In the genomic region with DNA sequence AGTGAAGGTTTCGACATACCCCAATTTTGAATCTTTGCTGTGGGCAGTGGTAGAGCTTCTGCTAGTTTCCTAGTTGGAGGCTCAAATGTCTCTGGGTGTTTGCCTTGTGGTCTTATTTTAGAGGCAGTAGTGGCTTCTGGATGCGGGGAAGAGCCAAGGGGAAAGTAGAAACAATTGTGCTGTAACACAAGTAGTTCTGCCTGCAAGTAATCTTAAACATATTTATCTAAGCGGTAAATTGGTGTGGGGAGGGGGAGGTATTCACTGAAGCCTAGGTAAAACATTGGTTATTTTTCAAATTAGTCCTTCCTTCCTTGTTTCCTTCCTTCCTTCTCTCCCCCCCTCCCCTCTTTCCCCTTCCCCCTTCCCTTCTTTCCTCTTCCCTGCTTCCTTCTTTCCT, we compare ENCODE assay signal across 13 cellular contexts. TPM values are rescaled to one million over a fixed set of nuclear protein-coding genes. Genes with fewer than 3 reads are reported as not detected.
DNase-seq lines count a peak whose midpoint lies in the region; ATAC-seq and TF ChIP-seq lines count a peak whose summit lies in the region.
"Had no signal": no experiment of that assay in that cellular context is flagged by ENCODE, and none has a peak within 500 bp of the region (broad histone marks: within the 10 kb centered on the region; RNA-seq: fewer than 3 reads in every experiment).

A gene with protein sequence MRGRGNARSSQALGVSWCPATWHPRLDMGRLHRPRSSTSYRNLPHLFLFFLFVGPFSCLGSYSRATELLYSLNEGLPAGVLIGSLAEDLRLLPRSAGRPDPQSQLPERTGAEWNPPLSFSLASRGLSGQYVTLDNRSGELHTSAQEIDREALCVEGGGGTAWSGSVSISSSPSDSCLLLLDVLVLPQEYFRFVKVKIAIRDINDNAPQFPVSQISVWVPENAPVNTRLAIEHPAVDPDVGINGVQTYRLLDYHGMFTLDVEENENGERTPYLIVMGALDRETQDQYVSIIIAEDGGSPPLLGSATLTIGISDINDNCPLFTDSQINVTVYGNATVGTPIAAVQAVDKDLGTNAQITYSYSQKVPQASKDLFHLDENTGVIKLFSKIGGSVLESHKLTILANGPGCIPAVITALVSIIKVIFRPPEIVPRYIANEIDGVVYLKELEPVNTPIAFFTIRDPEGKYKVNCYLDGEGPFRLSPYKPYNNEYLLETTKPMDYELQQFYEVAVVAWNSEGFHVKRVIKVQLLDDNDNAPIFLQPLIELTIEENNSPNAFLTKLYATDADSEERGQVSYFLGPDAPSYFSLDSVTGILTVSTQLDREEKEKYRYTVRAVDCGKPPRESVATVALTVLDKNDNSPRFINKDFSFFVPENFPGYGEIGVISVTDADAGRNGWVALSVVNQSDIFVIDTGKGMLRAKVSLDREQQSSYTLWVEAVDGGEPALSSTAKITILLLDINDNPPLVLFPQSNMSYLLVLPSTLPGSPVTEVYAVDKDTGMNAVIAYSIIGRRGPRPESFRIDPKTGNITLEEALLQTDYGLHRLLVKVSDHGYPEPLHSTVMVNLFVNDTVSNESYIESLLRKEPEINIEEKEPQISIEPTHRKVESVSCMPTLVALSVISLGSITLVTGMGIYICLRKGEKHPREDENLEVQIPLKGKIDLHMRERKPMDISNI (minus strand): TSS at position 101 of the 400 bp plus-strand sequence. CDS start 691 bp downstream, outside the sequence.

- H3K27me3 ChIP-seq in SK-N-SH (ENCODE audit: insufficient read depth) (peaks cover 17% of the 10 kb centered on the region; the same call in 1 of the 2 replicates), esophagus squamous epithelium (peaks cover 0 to 34% (median 0%) of the 10 kb centered on the region in 4 donors)

- H3K4me3 ChIP-seq in SK-N-SH (ENCODE audit: low read depth in 2 of 2, low read length in 1 of 2) (peak within 1 kb of the TSS; percentile 48 to 54), esophagus squamous epithelium (peak within 1 kb of the TSS; percentile 10 to 54 (median 33)), urinary bladder (ENCODE audit: low read depth, low read length) (peak within 1 kb of the TSS; percentile 10)

- no peak for TF ChIP-seq CTCF in SK-N-SH (IDR thresholded peaks at IDR 0.05)
- no peak for TF ChIP-seq CTCF in esophagus squamous epithelium (IDR thresholded peaks at IDR 0.05)
- TF ChIP-seq CTCF in neural crest cell (conservative IDR thresholded peaks at IDR 0.05): no peak

- H3F3A ChIP-seq in SK-N-SH (replicated peaks; ENCODE audit: insufficient read depth): no peaks in the 10 kb centered on the region

- H3K9ac ChIP-seq in SK-N-SH: no peak within 1 kb of the TSS

- CTCF ChIA-PET in SK-N-SH (lab: Yijun Ruan, JAX): interaction anchor here (0.7 to 1.3 kb wide), 5 partner anchors 8 to 968 kb away, joined by 3 to 6 read pairs (median 3); no protein-coding TSS in a partner anchor

- H3K36me3 ChIP-seq in SK-N-SH (replicated peaks in 1 of 2; ENCODE audit: control insufficient read depth in 1 of 2, insufficient read depth in 2 of 2, low read length in 1 of 2) (no peaks in the 10 kb centered on the region), esophagus squamous epithelium (no peaks in the 10 kb centered on the region), urinary bladder (ENCODE audit: insufficient read depth) (no peaks in the 10 kb centered on the region)

- no peaks in the 10 kb centered on the region for H3K79me2 ChIP-seq in SK-N-SH (ENCODE audit: insufficient read depth)

- H2AFZ ChIP-seq in SK-N-SH (ENCODE audit: low read depth): no peak within 1 kb of the TSS

- DNase-seq in SK-N-SH (no peak), esophagus squamous epithelium (lab: John Stamatoyannopoulos, UW) (no peak), neural crest cell (ENCODE audit: low read depth, low spot score) (no peak), left lobe of liver (ENCODE audit: low spot score) (no peak)
- DNase-seq: activated CD4-positive, alpha-beta T cell treated with anti-CD3 and anti-CD28 coated beads, Interleukin-2, amount 50 U/mL, for 48 hours; activated naive CD8-positive, alpha-beta T cell treated with anti-CD3 and anti-CD28 coated beads, Interleukin-2, amount 10 ng/mL, durations not matched to agents 7 days and 5 days; GF-D8; naive B cell; NCI-H1694 treated with DMSO at 0.1 percent for 48 hours had no signal

- H3K36me3 Mint-ChIP-seq in neural crest cell (ENCODE audit: low read depth): no peaks in the 10 kb centered on the region
- H3K36me3 Mint-ChIP-seq: activated naive CD8-positive, alpha-beta T cell treated with anti-CD3 and anti-CD28 coated beads, Interleukin-2, amount 10 ng/mL, durations not matched to agents 7 days and 5 days; naive B cell had no signal

- peaks cover 69% of the 10 kb centered on the region for H3K27me3 Mint-ChIP-seq in neural crest cell (ENCODE audit: low read depth)

- H4K20me1 ChIP-seq in SK-N-SH (ENCODE audit: insufficient read depth): no peaks in the 10 kb centered on the region

- peaks cover 25% of the 10 kb centered on the region for H3K4me1 Mint-ChIP-seq in neural crest cell
- H3K4me1 Mint-ChIP-seq: activated naive CD8-positive, alpha-beta T cell treated with anti-CD3 and anti-CD28 coated beads, Interleukin-2, amount 10 ng/mL, durations not matched to agents 7 days and 5 days had no signal

- 64% methylated on average over 3 of the region's 3 CpGs for WGBS in SK-N-SH (ENCODE audit: low lambda C conversion rate)
- WGBS in esophagus squamous epithelium, 2 donors: 29 to 34% methylated on average over 3 of the region's 3 CpGs
- 46% methylated on average over 3 of the region's 3 CpGs for WGBS in urinary bladder

- no peaks in the 10 kb centered on the region for H3K9me2 ChIP-seq in SK-N-SH

- H3K27ac ChIP-seq in SK-N-SH (ENCODE audit: low read depth in 2 of 2, low read length in 1 of 2) (no peak within 1 kb of the TSS), esophagus squamous epithelium (peak within 1 kb of the TSS in 2 of 4 donors; percentile 9 to 36), urinary bladder (ENCODE audit: low read depth) (no peak within 1 kb of the TSS)

- H3K9me3 ChIP-seq in SK-N-SH (no peaks in the 10 kb centered on the region), esophagus squamous epithelium (no peaks in the 10 kb centered on the region)

- no peak for TF ChIP-seq POLR2A in esophagus squamous epithelium (IDR thresholded peaks at IDR 0.05)

- no peak for TF ChIP-seq RAD21 in SK-N-SH (IDR thresholded peaks at IDR 0.05; ENCODE audit: low read length)

- H3K27ac Mint-ChIP-seq in neural crest cell (ENCODE audit: unreplicated experiment): no peak within 1 kb of the TSS
- H3K27ac Mint-ChIP-seq: activated naive CD8-positive, alpha-beta T cell treated with anti-CD3 and anti-CD28 coated beads, Interleukin-2, amount 10 ng/mL, durations not matched to agents 7 days and 5 days; naive B cell had no signal

- ATAC-seq in SK-N-SH treated with all-trans-retinoic acid at 6 μM for 48 hours (no peak), left lobe of liver (no peak), GM19452 (IDR thresholded peaks at IDR 0.05; ENCODE audit: unreplicated experiment) (no peak), GM18868 (IDR thresholded peaks at IDR 0.05; ENCODE audit: unreplicated experiment) (no peak)

- peak within 1 kb of the TSS; percentile 76 for H3K4me2 ChIP-seq in SK-N-SH

- H3K9me3 Mint-ChIP-seq in neural crest cell: no peaks in the 10 kb centered on the region
- H3K9me3 Mint-ChIP-seq: activated naive CD8-positive, alpha-beta T cell treated with anti-CD3 and anti-CD28 coated beads, Interleukin-2, amount 10 ng/mL, durations not matched to agents 7 days and 5 days had no signal

- intact Hi-C loops in esophagus squamous epithelium (cut with DNase I): no loop called here

- TF ChIP-seq EP300 in SK-N-SH (IDR thresholded peaks at IDR 0.05; ENCODE audit: borderline replicate concordance in 1 of 2, low read depth in 1 of 2, low read length in 1 of 2): no peak

- POLR2A ChIA-PET in SK-N-SH (lab: Yijun Ruan, JAX): no interaction called here

- H3K4me1 ChIP-seq in SK-N-SH (ENCODE audit: control insufficient read depth in 1 of 2, insufficient read depth in 2 of 2, low read depth in 1 of 2, low read length in 1 of 2): peaks cover 0 to 11% of the 10 kb centered on the region in 2 experiments; a peak in 1 of 4 replicates
- H3K4me1 ChIP-seq in esophagus squamous epithelium: peaks cover 3 to 27% (median 4%) of the 10 kb centered on the region in 3 donors
- H3K4me1 ChIP-seq in urinary bladder (ENCODE audit: insufficient read depth): no peaks in the 10 kb centered on the region

- peak within 1 kb of the TSS; percentile 86 for H3K4me3 Mint-ChIP-seq in neural crest cell
- H3K4me3 Mint-ChIP-seq: activated naive CD8-positive, alpha-beta T cell treated with anti-CD3 and anti-CD28 coated beads, Interleukin-2, amount 10 ng/mL, durations not matched to agents 7 days and 5 days; naive B cell had no signal

TF ChIP-seq in SK-N-SH, 30 proteins besides CTCF, POLR2A, EP300 and RAD21 (continues in another document):
- no peak for TF ChIP-seq ELF1 (IDR thresholded peaks at IDR 0.05)
- TF ChIP-seq, protein P1, sequence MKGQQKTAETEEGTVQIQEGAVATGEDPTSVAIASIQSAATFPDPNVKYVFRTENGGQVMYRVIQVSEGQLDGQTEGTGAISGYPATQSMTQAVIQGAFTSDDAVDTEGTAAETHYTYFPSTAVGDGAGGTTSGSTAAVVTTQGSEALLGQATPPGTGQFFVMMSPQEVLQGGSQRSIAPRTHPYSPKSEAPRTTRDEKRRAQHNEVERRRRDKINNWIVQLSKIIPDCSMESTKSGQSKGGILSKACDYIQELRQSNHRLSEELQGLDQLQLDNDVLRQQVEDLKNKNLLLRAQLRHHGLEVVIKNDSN (IDR thresholded peaks at IDR 0.05; ENCODE audit: borderline replicate concordance, low read depth): no peak
- no peak for TF ChIP-seq POLR2AphosphoS5 (IDR thresholded peaks at IDR 0.05; ENCODE audit: low read depth, low read length)
- TF ChIP-seq FOXM1 (IDR thresholded peaks at IDR 0.05; ENCODE audit: low read depth): no peak

TF ChIP-seq in SK-N-SH treated with all-trans-retinoic acid at 6 μM for 48 hours, 23 proteins besides CTCF, POLR2A, EP300 and RAD21 (continues in another document):
- TF ChIP-seq ZNF8 (CRISPR knock-in tag; IDR thresholded peaks at IDR 0.05) (no peak), PPARA (CRISPR knock-in tag; IDR thresholded peaks at IDR 0.05; ENCODE audit: borderline replicate concordance) (no peak), TOX (CRISPR knock-in tag; IDR thresholded peaks at IDR 0.05; ENCODE audit: borderline replicate concordance) (no peak), ZC3H10 (CRISPR knock-in tag; IDR thresholded peaks at IDR 0.05) (no peak), ISL1 (CRISPR knock-in tag; IDR thresholded peaks at IDR 0.05) (no peak)

RNA-seq across cellular contexts. Expression of the gene that starts here (rescaled TPM):
- 0.02 TPM in 1 of 2 replicates, not detected in the other for polyA plus RNA-seq in SK-N-SH (2012; rRNA removed)
- under 0.01 and 0.01 TPM in 2 replicates for polyA plus RNA-seq in SK-N-SH (2012; cell fraction: cytosol; rRNA removed)
- polyA plus RNA-seq in SK-N-SH (2012; cell fraction: nucleus; rRNA removed): 0.02 TPM in 1 of 2 replicates, not detected in the other
- 1 to 10 TPM in 1 of 4 donors, under 1 TPM in 2, not detected in 1; 0.32 to 1.1 (median 0.34) TPM for total RNA-seq in esophagus squamous epithelium
- total RNA-seq in neural crest cell: 0.16 and 0.18 TPM in 2 replicates
- 12.3 TPM for total RNA-seq in urinary bladder
- 0.99 TPM for polyA plus RNA-seq in urinary bladder
- 0.73 TPM for total RNA-seq in left lobe of liver
- total RNA-seq: activated naive CD8-positive, alpha-beta T cell treated with anti-CD3 and anti-CD28 coated beads, Interleukin-2, amount 10 ng/mL, durations not matched to agents 7 days and 5 days had no signal
